Comparison of ENCODE assay signal across 1 cellular context in genomic region chr11:72189448-72190250, GRCh38.
TF ChIP-seq lines count a peak whose summit lies in the region.

No MANE protein-coding gene starts in this region.

TF ChIP-seq in HepG2, 621 proteins besides CTCF, POLR2A, EP300 and RAD21:
- TF ChIP-seq ELF3 (CRISPR knock-in tag; IDR thresholded peaks at IDR 0.05): no peak
- no peak for TF ChIP-seq PRDM4 (CRISPR knock-in tag; IDR thresholded peaks at IDR 0.05; ENCODE audit: borderline replicate concordance)
- TF ChIP-seq GLI4 (CRISPR knock-in tag; IDR thresholded peaks at IDR 0.05; ENCODE audit: borderline replicate concordance): no peak
- TF ChIP-seq ZNF790 (CRISPR knock-in tag; IDR thresholded peaks at IDR 0.05; ENCODE audit: borderline replicate concordance): no peak
